11 cellular contexts compared by ENCODE assay signal in genomic region chr10:6755891-6756460, GRCh38.
A peak's percentile ranks its signal among the peaks of the same experiment; 100 is the strongest.
DNase-seq lines count a peak whose midpoint lies in the region; ATAC-seq, FAIRE-seq and TF ChIP-seq lines count a peak whose summit lies in the region.
"Had no signal": no experiment of that assay in that cellular context is flagged by ENCODE, and none has a peak within 500 bp of the region (broad histone marks: within the 10 kb centered on the region; RNA-seq: fewer than 3 reads in every experiment).

No MANE protein-coding gene starts in this region.

- H3K36me3 ChIP-seq in bronchial epithelial cell (ENCODE audit: control insufficient read depth, insufficient read depth, low read length), result no peaks in the 10 kb centered on the region
- H3K36me3 ChIP-seq in effector memory CD4-positive, alpha-beta T cell (ENCODE audit: control insufficient read depth, insufficient read depth, low read length), result no peaks in the 10 kb centered on the region

- ATAC-seq in GM18498 (IDR thresholded peaks at IDR 0.05; ENCODE audit: unreplicated experiment), result peak; percentile 46
- ATAC-seq in HG02852 (IDR thresholded peaks at IDR 0.05; ENCODE audit: unreplicated experiment), result peak; percentile 59
- ATAC-seq in HG02678 (IDR thresholded peaks at IDR 0.05; ENCODE audit: unreplicated experiment), result no peak

- FAIRE-seq in bronchial epithelial cell (lab: Jason Lieb, UNC), result no peak

- intact Hi-C loops in lower leg skin (cut with DNase I; ENCODE audit: low total_unique reads), result no loop called here

- no peaks in the 10 kb centered on the region for H3K9me3 ChIP-seq in effector memory CD4-positive, alpha-beta T cell (ENCODE audit: control insufficient read depth, low read length)

- H3K27ac ChIP-seq in effector memory CD4-positive, alpha-beta T cell (ENCODE audit: insufficient read depth, low read length, poor library complexity, severe bottlenecking), result no peak overlapping the region

- no peaks in the 10 kb centered on the region for H3K4me1 ChIP-seq in effector memory CD4-positive, alpha-beta T cell (ENCODE audit: control insufficient read depth, insufficient read depth, low read length, poor library complexity, severe bottlenecking)

- peak; percentile 81 for DNase-seq in bronchial epithelial cell (ENCODE audit: low read depth)
- DNase-seq in pulmonary artery endothelial cell (ENCODE audit: low read depth, low spot score), result peak; percentile 47
- no peak for DNase-seq in effector memory CD4-positive, alpha-beta T cell
- DNase-seq in NCI-H446 (lab: John Stamatoyannopoulos, UW), result no peak
- no peak for DNase-seq in lower leg skin (ENCODE audit: low spot score in 2 of 2)
- DNase-seq: central memory CD4-positive, alpha-beta T cell; Kasumi-1; RPMI8226 had no signal

- no peaks in the 10 kb centered on the region for H3K27me3 ChIP-seq in bronchial epithelial cell (ENCODE audit: control insufficient read depth, insufficient read depth, low read length)
- H3K27me3 ChIP-seq in effector memory CD4-positive, alpha-beta T cell (replicated peaks; ENCODE audit: control insufficient read depth, insufficient read depth, low read length, poor library complexity, severe bottlenecking), result peaks cover 6% of the 10 kb centered on the region

- no peak for TF ChIP-seq POLR2A in lower leg skin (IDR thresholded peaks at IDR 0.05)

- 31 to 32% methylated on average over 7 of the region's 7 CpGs for WGBS in lower leg skin, 2 donors

- H3K4me3 ChIP-seq in bronchial epithelial cell (ENCODE audit: low read depth, low read length), result no peak overlapping the region
- H3K4me3 ChIP-seq in effector memory CD4-positive, alpha-beta T cell (ENCODE audit: insufficient read depth, low read depth, low read length, poor library complexity, severe bottlenecking), result no peak overlapping the region
- no peak overlapping the region for H3K4me3 ChIP-seq in lower leg skin (ENCODE audit: low read depth, poor library complexity, severe bottlenecking)

- no peak for TF ChIP-seq CTCF in bronchial epithelial cell (IDR thresholded peaks at IDR 0.05; ENCODE audit: insufficient read depth, low read length, severe bottlenecking)
- no peak for TF ChIP-seq CTCF in lower leg skin (IDR thresholded peaks at IDR 0.05)

Comparison
In these comparisons a context has a peak if more than half of its experiments do, and no peak if none do; other contexts are left out.
1. DNase-seq: peak in bronchial epithelial cell (single experiment) and pulmonary artery endothelial cell (single experiment); none in effector memory CD4-positive, alpha-beta T cell (0 of 3), NCI-H446 (0 of 2) and lower leg skin (0 of 2).